ENCODE assay signal across 17 cellular contexts in the genomic region with DNA sequence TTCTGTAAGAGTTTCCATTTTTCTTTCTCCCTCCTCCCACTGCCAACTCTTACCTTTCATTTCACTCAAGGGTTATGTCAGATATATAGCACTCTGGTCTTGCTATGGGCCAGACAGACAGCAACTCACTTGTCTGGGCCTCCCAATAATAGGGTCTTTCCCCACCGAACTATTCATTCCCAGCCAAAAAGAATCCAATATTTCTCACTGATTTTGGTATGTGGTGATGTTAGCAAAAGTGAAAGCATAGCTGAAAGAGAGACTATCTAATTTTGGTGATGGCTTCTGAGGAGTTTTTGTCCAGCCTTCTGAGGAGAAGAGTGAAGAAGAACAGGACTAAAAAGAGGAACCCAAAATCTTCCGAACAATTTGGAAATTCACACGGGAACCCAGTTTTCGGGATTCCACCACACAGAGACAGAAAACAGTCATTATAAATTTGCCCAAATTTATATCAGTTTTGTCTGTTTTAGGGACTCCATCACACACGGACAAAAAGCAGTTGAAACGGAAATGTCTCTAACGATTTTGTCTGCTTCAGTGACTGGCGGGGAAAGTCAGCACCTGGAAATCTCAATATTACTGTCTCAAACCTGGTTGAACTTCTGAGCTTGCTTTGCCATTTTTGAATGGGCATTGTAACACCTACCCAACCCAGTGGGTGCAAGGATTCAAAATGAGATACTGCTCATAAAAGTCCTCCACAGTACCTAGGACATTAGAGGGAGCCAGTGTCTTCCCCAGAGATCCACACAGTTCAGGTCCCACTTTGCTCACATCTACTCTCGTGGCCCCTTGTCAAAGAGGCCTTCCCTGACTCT. TPM values are rescaled to one million over a fixed set of nuclear protein-coding genes. Genes with fewer than 3 reads are reported as not detected.
DNase-seq lines count a peak whose midpoint lies in the region; ATAC-seq and TF ChIP-seq lines count a peak whose summit lies in the region.
"Had no signal": no experiment of that assay in that cellular context is flagged by ENCODE, and none has a peak within 500 bp of the region (broad histone marks: within the 10 kb centered on the region; RNA-seq: fewer than 3 reads in every experiment).

No MANE protein-coding gene starts in this region.

- peaks cover 100% of the 10 kb centered on the region for H3K79me2 ChIP-seq in OCI-LY3 (ENCODE audit: low read length)

- peaks cover 94% of the 10 kb centered on the region for H3K4me1 ChIP-seq in OCI-LY3 (ENCODE audit: low read length)
- peaks cover under 1 to 17% (median 9%) of the 10 kb centered on the region in 6 donors for H3K4me1 ChIP-seq in spleen

- H2AFZ ChIP-seq in OCI-LY3 (ENCODE audit: low read depth, low read length), result no peak overlapping the region

- WGBS in spleen, 5 donors, result 79 to 85% (median 79%) methylated on average over 9 of the region's 9 CpGs

- peak; percentile 42 for TF ChIP-seq CTCF in OCI-LY3 (IDR thresholded peaks at IDR 0.05; ENCODE audit: low read depth, low read length)
- TF ChIP-seq CTCF in spleen (IDR thresholded peaks at IDR 0.05 in 8 of 11, conservative IDR thresholded peaks at IDR 0.05 in 3 of 11), result no peak

- H3K9me3 ChIP-seq in OCI-LY3 (ENCODE audit: insufficient read depth, low read length) (no peaks in the 10 kb centered on the region), spleen (no peaks in the 10 kb centered on the region)

- peaks cover 11% of the 10 kb centered on the region; the same call in 1 of the 2 replicates for H4K20me1 ChIP-seq in OCI-LY3 (ENCODE audit: insufficient read depth, low read length)

- intact Hi-C loops in spleen (cut with DNase I; ENCODE audit: low total_unique reads), result no loop called here

- no peak for TF ChIP-seq POLR2A in spleen (IDR thresholded peaks at IDR 0.05)

- peak; percentile 41 for ATAC-seq in GM18502 (IDR thresholded peaks at IDR 0.05; ENCODE audit: poor library complexity, unreplicated experiment)
- ATAC-seq in GM19043 (IDR thresholded peaks at IDR 0.05; ENCODE audit: low read depth, unreplicated experiment), result peak; percentile 42
- peak; percentile 35 for ATAC-seq in HG02678 (IDR thresholded peaks at IDR 0.05; ENCODE audit: unreplicated experiment)

- H3K4me3 ChIP-seq in OCI-LY3 (ENCODE audit: low read length) (peak overlapping the region; percentile 44), spleen (no peak overlapping the region)
- H3K4me3 ChIP-seq: skin epidermis had no signal

- no peaks in the 10 kb centered on the region for H3K27me3 ChIP-seq in OCI-LY3 (ENCODE audit: low read depth, low read length)
- H3K27me3 ChIP-seq in spleen (replicated peaks in 1 of 7), result no peaks in the 10 kb centered on the region

- H3K36me3 ChIP-seq in OCI-LY3 (replicated peaks; ENCODE audit: low read depth, low read length), result peaks cover 73% of the 10 kb centered on the region
- H3K36me3 ChIP-seq in spleen, result no peaks in the 10 kb centered on the region

- peak overlapping the region; percentile 59 for H3K4me2 ChIP-seq in OCI-LY3 (ENCODE audit: low read length)

- no peak for DNase-seq in GDM1 (lab: John Stamatoyannopoulos, UW)
- DNase-seq in spleen, result no peak
- no peak for DNase-seq in LoVo (ENCODE audit: low spot score)
- DNase-seq: activated CD4-positive, alpha-beta memory T cell treated with anti-CD3 and anti-CD28 coated beads for 36 hours; activated effector memory CD4-positive, alpha-beta T cell treated with anti-CD3 and anti-CD28 coated beads, Interleukin-2, amount 50 U/mL, for 16 hours; C1 segment of cervical spinal cord; EL; NCI-H1436; NCI-H69; occipital lobe; substantia nigra had no signal

- H3K27ac ChIP-seq in OCI-LY3 (ENCODE audit: low read length) (peak overlapping the region; percentile 77), spleen (peak overlapping the region in 1 of 8 donors; percentile 6)
- H3K27ac ChIP-seq: skin epidermis had no signal

- peak overlapping the region; percentile 42 for H3K9ac ChIP-seq in OCI-LY3 (ENCODE audit: low read length)

RNA-seq across cellular contexts. Expression of a gene that starts 9.1 kb away (rescaled TPM):
- total RNA-seq in spleen, result 10 to 100 TPM in 6 of 7 donors, 1 to 10 TPM in 1; 5.7 to 33.0 (median 19.7) TPM
- 1 to 10 TPM; 1.5 to 2.5 (median 2.0) TPM for polyA plus RNA-seq in spleen
- total RNA-seq: dermis microvascular lymphatic vessel endothelial cell had no signal

RNA-seq across cellular contexts. Expression of a gene that starts 29.0 kb away (rescaled TPM):
- total RNA-seq in spleen, result 10 to 100 TPM; 16.1 to 29.2 (median 24.3) TPM
- polyA plus RNA-seq in spleen, result 10 to 100 TPM in 2 of 3 donors, 1 to 10 TPM in 1; 7.1 to 14.4 (median 10.3) TPM

RNA-seq across cellular contexts. Expression of a gene that starts 47.4 kb away (rescaled TPM):
- total RNA-seq in spleen, result 1 to 10 TPM in 3 of 7 donors, under 1 TPM in 3, not detected in 1; 0.27 to 6.8 (median 1.0) TPM
- under 1 TPM; 0.44 to 0.80 (median 0.61) TPM for polyA plus RNA-seq in spleen
- total RNA-seq: occipital lobe had no signal

RNA-seq across cellular contexts. Expression of a gene that starts 52.0 kb away (rescaled TPM):
- 10 to 100 TPM; 33.0 to 85.7 (median 67.4) TPM for total RNA-seq in spleen
- polyA plus RNA-seq in spleen, result 10 to 100 TPM; 57.1 to 77.8 (median 75.4) TPM
